In the genomic region with DNA sequence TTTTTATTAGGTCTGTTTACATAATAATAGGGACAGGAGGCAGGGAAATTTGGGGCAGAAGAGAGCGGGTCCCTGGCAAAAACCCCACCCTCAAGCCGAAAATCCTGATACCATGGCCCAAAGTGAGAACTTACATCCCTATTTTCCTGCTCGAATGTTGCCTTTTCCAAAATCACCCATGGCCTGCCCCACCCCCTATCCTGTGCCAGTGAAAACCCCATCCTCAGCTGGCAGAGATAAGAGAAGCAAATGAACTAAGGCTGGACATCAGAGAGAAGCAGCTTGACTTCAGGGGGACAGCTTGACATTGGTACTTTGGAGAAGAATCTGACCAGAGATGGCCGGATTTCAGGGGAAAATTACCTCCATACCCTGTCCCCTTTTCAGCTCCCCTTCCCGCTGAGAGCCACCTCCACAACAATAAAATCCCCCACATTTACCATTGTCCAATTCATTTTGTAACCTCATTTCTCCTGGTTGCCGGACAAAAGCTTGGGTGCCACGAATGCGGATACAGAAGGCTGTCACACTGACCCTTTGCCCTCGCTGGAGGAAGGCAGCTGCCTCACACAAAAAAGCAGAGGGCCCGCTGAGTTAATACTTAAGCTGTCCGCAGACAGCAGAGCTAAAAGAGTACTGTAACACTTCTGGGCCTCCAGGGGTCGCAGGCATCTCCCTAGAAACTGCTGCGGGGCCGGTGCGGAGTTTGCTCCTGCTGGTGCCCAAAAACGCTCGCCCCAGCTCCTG, we compare ENCODE assay signal across 8 cellular contexts.
A peak's percentile ranks its signal among the peaks of the same experiment; 100 is the strongest.
DNase-seq lines count a peak whose midpoint lies in the region; ATAC-seq and TF ChIP-seq lines count a peak whose summit lies in the region.

No MANE protein-coding gene starts in this region.

- no peaks in the 10 kb centered on the region for H3K36me3 ChIP-seq in neuronal stem cell (replicated peaks in 1 of 2; ENCODE audit: control insufficient read depth in 2 of 2, insufficient read depth in 2 of 2, low read length in 2 of 2)

- H2BK12ac ChIP-seq in neuronal stem cell (ENCODE audit: low read length) = no peak overlapping the region

- H3K4ac ChIP-seq in neuronal stem cell (ENCODE audit: low read length) = no peak overlapping the region

- H4K8ac ChIP-seq in neuronal stem cell (ENCODE audit: low read depth, low read length) = no peak overlapping the region

- no peaks in the 10 kb centered on the region for H3K79me1 ChIP-seq in neuronal stem cell (ENCODE audit: low read depth, low read length)

- no peak for TF ChIP-seq POLR2A in erythroblast (IDR thresholded peaks at IDR 0.05; ENCODE audit: low read length)

- H2BK120ac ChIP-seq in neuronal stem cell (ENCODE audit: low read depth, low read length) = no peak overlapping the region

- peak overlapping the region; percentile 89 for H3K27ac ChIP-seq in neuronal stem cell (replicated peaks; ENCODE audit: low read length)

- peak overlapping the region; percentile 84 for H2AFZ ChIP-seq in neuronal stem cell (ENCODE audit: low read length)

- WGBS in neuronal stem cell (ENCODE audit: extremely low coverage in 2 of 2, insufficient read length in 2 of 2, insufficient replicate concordance in 1 of 2), 2 donors = no CpG with 5 or more reads among the region's 17 CpGs

- DNase-seq in NCI-H82 treated with DMSO at 0.1 percent for 48 hours (lab: John Stamatoyannopoulos, UW; ENCODE audit: unreplicated experiment) (peak; percentile 40), erythroblast (lab: John Stamatoyannopoulos, UW) (peak; percentile 50 to 54), neuronal stem cell (ENCODE audit: low spot score) (peak; percentile 79), foreskin melanocyte (no peak), COLO668 (lab: John Stamatoyannopoulos, UW; ENCODE audit: unreplicated experiment) (no peak)

- H2AK5ac ChIP-seq in neuronal stem cell (ENCODE audit: low read depth, low read length) = no peak overlapping the region

- H3K23ac ChIP-seq in neuronal stem cell (ENCODE audit: low read depth, low read length, poor library complexity) = no peak overlapping the region

- H4K91ac ChIP-seq in neuronal stem cell (ENCODE audit: low read depth, low read length, poor library complexity) = no peak overlapping the region

- H3K18ac ChIP-seq in neuronal stem cell (ENCODE audit: low read length) = no peak overlapping the region

- no peak overlapping the region for H3K4me2 ChIP-seq in neuronal stem cell (ENCODE audit: insufficient read depth, low read length, poor library complexity, severe bottlenecking)

- no peak overlapping the region for H3K14ac ChIP-seq in neuronal stem cell (ENCODE audit: low read length)

- H3K9ac ChIP-seq in neuronal stem cell (ENCODE audit: low read depth, low read length, poor library complexity) = no peak overlapping the region

- H2BK5ac ChIP-seq in neuronal stem cell (ENCODE audit: low read length) = no peak overlapping the region

- H3K9me3 ChIP-seq in neuronal stem cell (replicated peaks in 1 of 2; ENCODE audit: control insufficient read depth in 2 of 2, insufficient read depth in 1 of 2, low read depth in 1 of 2, low read length in 2 of 2) = peaks cover 0 to 1% of the 10 kb centered on the region in 2 donors

- H3K4me1 ChIP-seq in neuronal stem cell (ENCODE audit: control insufficient read depth in 2 of 2, insufficient read depth in 1 of 2, low read depth in 1 of 2, low read length in 2 of 2) = peaks cover 3% of the 10 kb centered on the region in 2 donors

- peak; percentile 65 for ATAC-seq in GM18907 (IDR thresholded peaks at IDR 0.05; ENCODE audit: unreplicated experiment)
- no peak for ATAC-seq in GM21737 (IDR thresholded peaks at IDR 0.05; ENCODE audit: unreplicated experiment)
- no peak for ATAC-seq in HG02759 (IDR thresholded peaks at IDR 0.05; ENCODE audit: unreplicated experiment)

- H2BK15ac ChIP-seq in neuronal stem cell (ENCODE audit: low read length) = no peak overlapping the region

- H3K27me3 ChIP-seq in neuronal stem cell (ENCODE audit: control insufficient read depth in 3 of 3, insufficient read depth in 3 of 3, low read depth in 1 of 3, low read length in 3 of 3) = no peaks in the 10 kb centered on the region

- H3K4me3 ChIP-seq in neuronal stem cell (ENCODE audit: low read length in 2 of 2) = peak overlapping the region in 1 of 2 donors; percentile 9

Comparison
In these comparisons a context has a peak if more than half of its experiments do, and no peak if none do; other contexts are left out.
1. DNase-seq: peak in NCI-H82 treated with DMSO at 0.1 percent for 48 hours (single experiment), erythroblast (2 of 2) and neuronal stem cell (single experiment); none in foreskin melanocyte (single experiment) and COLO668 (single experiment).